In genomic region chr1:78649628-78650027, GRCh38 we compare ENCODE assay signal across 8 cellular contexts. TPM values are rescaled to one million over a fixed set of nuclear protein-coding genes. Genes with fewer than 3 reads are reported as not detected.
DNase-seq lines count a peak whose midpoint lies in the region; ATAC-seq and TF ChIP-seq lines count a peak whose summit lies in the region.

TSS of gene IFI44 (plus strand) at chr1:78649831. CDS start at chr1:78650196, 365 bp downstream.

- no peak within 1 kb of the TSS for H3K27ac ChIP-seq in epithelial cell of prostate

- peaks cover 3% of the 10 kb centered on the region for H3K36me3 Mint-ChIP-seq in nephron (ENCODE audit: low read depth)
- H3K36me3 Mint-ChIP-seq in progenitor cell of endocrine pancreas (ENCODE audit: insufficient read depth) = no peaks in the 10 kb centered on the region

- H3K27ac Mint-ChIP-seq in nephron = peak within 1 kb of the TSS; percentile 26 to 82 (median 81)
- H3K27ac Mint-ChIP-seq in progenitor cell of endocrine pancreas = no peak within 1 kb of the TSS

- ATAC-seq in HG02571 (IDR thresholded peaks at IDR 0.05; ENCODE audit: unreplicated experiment) = peak; percentile 81

- H3K4me1 Mint-ChIP-seq in nephron (peaks cover 40% of the 10 kb centered on the region), progenitor cell of endocrine pancreas (ENCODE audit: low read depth) (no peaks in the 10 kb centered on the region)

- H3K4me3 Mint-ChIP-seq in nephron (peak within 1 kb of the TSS; percentile 25 to 86 (median 70)), progenitor cell of endocrine pancreas (ENCODE audit: low read depth) (no peak within 1 kb of the TSS)

- TF ChIP-seq CTCF in GM12864 (IDR thresholded peaks at IDR 0.05; ENCODE audit: low read depth, low read length, missing control alignments) (no peak), nephron (IDR thresholded peaks at IDR 0.05; ENCODE audit: unreplicated experiment in 3 of 3) (no peak), progenitor cell of endocrine pancreas (IDR thresholded peaks at IDR 0.05; ENCODE audit: unreplicated experiment) (no peak)

- no peaks in the 10 kb centered on the region for H3K27me3 Mint-ChIP-seq in nephron (ENCODE audit: low read depth)
- peaks cover 5% of the 10 kb centered on the region for H3K27me3 Mint-ChIP-seq in progenitor cell of endocrine pancreas

- peak; percentile 64 for DNase-seq in GM12864 (ENCODE audit: low read depth)
- peak; percentile 61 for DNase-seq in NCI-H2029 treated with DMSO at 0.1 percent for 48 hours (lab: John Stamatoyannopoulos, UW)
- DNase-seq in activated CD8-positive, alpha-beta memory T cell treated with anti-CD3 and anti-CD28 coated beads, Interleukin-2, amount 50 U/mL, for 24 hours (ENCODE audit: extremely low read depth) = peak; percentile 39
- peak; percentile 40 for DNase-seq in epithelial cell of prostate (ENCODE audit: low read depth, low spot score)
- DNase-seq in stromal cell of bone marrow (ENCODE audit: low read depth) = peak; percentile 88
- no peak for DNase-seq in progenitor cell of endocrine pancreas (ENCODE audit: low spot score, unreplicated experiment)

- H3K4me3 ChIP-seq in GM12864 (ENCODE audit: low read depth, low read length) = peak within 1 kb of the TSS; percentile 78

- H3K9me3 Mint-ChIP-seq in nephron (peaks cover 11% of the 10 kb centered on the region), progenitor cell of endocrine pancreas (ENCODE audit: low read depth) (peaks cover 12% of the 10 kb centered on the region)

RNA-seq across cellular contexts. Expression of gene IFI44, which starts in this region (rescaled TPM):
- total RNA-seq in progenitor cell of endocrine pancreas = not detected in 2 replicates
